Comparison of ENCODE assay signal across 17 cellular contexts in genomic region chr12:106040521-106040920, GRCh38.
DNase-seq lines count a peak whose midpoint lies in the region; ATAC-seq, FAIRE-seq and TF ChIP-seq lines count a peak whose summit lies in the region.
"Had no signal": no experiment of that assay in that cellular context is flagged by ENCODE, and none has a peak within 500 bp of the region (broad histone marks: within the 10 kb centered on the region; RNA-seq: fewer than 3 reads in every experiment).

No MANE protein-coding gene starts in this region.

- H2AK5ac ChIP-seq in IMR-90 (ENCODE audit: low read depth, low read length) (0 out of 2 replicates have a peak overlapping the region, but pooled peaks have one; percentile 21), H1 (ENCODE audit: low read depth, low read length) (0 out of 2 replicates have a peak overlapping the region, but pooled peaks have one; percentile 24), mesenchymal stem cell (ENCODE audit: low read length, severe bottlenecking) (peak overlapping the region; percentile 31)

- H2BK20ac ChIP-seq in IMR-90 (ENCODE audit: low read depth, low read length): no peak overlapping the region
- no peak overlapping the region for H2BK20ac ChIP-seq in H1 (ENCODE audit: low read length)

- H3K9me3 ChIP-seq in IMR-90 (ENCODE audit: control insufficient read depth, insufficient read depth, low read length): no peaks in the 10 kb centered on the region
- H3K9me3 ChIP-seq in H1 (ENCODE audit: insufficient read depth in 2 of 2, low read depth in 1 of 2, low read length in 1 of 2): no peaks in the 10 kb centered on the region
- H3K9me3 ChIP-seq in mesenchymal stem cell (ENCODE audit: control insufficient read depth, low read length): no peaks in the 10 kb centered on the region
- H3K9me3 ChIP-seq in heart right ventricle: no peaks in the 10 kb centered on the region

- no peak overlapping the region for H3K4ac ChIP-seq in IMR-90 (ENCODE audit: low read depth, low read length)
- no peak overlapping the region for H3K4ac ChIP-seq in H1 (replicated peaks; ENCODE audit: insufficient read length, low read depth, low read length)
- no peak overlapping the region for H3K4ac ChIP-seq in mesenchymal stem cell (ENCODE audit: low read depth in 1 of 2, low read length in 2 of 2)

- H3K27me3 ChIP-seq in IMR-90 (ENCODE audit: control insufficient read depth, insufficient read depth, low read length) (no peaks in the 10 kb centered on the region), H1 (replicated peaks in 1 of 4; ENCODE audit: control insufficient read depth in 3 of 4, extremely low read depth in 1 of 4, insufficient read depth in 3 of 4, low read length in 3 of 4) (no peaks in the 10 kb centered on the region; a peak in 1 of 7 replicates), mesenchymal stem cell (ENCODE audit: control insufficient read depth in 1 of 2, insufficient read depth in 1 of 2, low read length in 2 of 2) (peaks cover 0 to 3% of the 10 kb centered on the region in 2 experiments), heart right ventricle (no peaks in the 10 kb centered on the region)

- H2BK15ac ChIP-seq in IMR-90 (ENCODE audit: low read depth, low read length) (no peak overlapping the region), H1 (ENCODE audit: low read length) (no peak overlapping the region; the same call in 1 of the 2 replicates), mesenchymal stem cell (ENCODE audit: low read depth, poor library complexity, severe bottlenecking) (no peak overlapping the region)

- ATAC-seq in IMR-90 (ENCODE audit: low read depth): no peak
- no peak for ATAC-seq in heart right ventricle

- H4K8ac ChIP-seq in IMR-90 (ENCODE audit: low read depth in 2 of 2, low read length in 2 of 2): no peak overlapping the region
- no peak overlapping the region for H4K8ac ChIP-seq in H1 (ENCODE audit: extremely low read depth, insufficient read depth, low read length)
- no peak overlapping the region for H4K8ac ChIP-seq in mesenchymal stem cell (ENCODE audit: low read length)

- BruUV-seq in IMR-90 (replicated peaks; lab: Mats Ljungman, UMichigan): no TSS peak

- FAIRE-seq in H1 (lab: Jason Lieb, UNC): no peak
- FAIRE-seq in D721Med (lab: Jason Lieb, UNC): no peak
- FAIRE-seq: G401.6, GM12892 had no signal

- DNase-seq in IMR-90: no peak
- DNase-seq in H1 (ENCODE audit: low read depth in 1 of 2, low spot score in 2 of 2): no peak
- DNase-seq in mesenchymal stem cell: no peak
- DNase-seq in heart right ventricle: no peak
- DNase-seq in mucosa of gallbladder (ENCODE audit: low spot score): no peak
- DNase-seq in D721Med (ENCODE audit: insufficient read length, low spot score): no peak
- DNase-seq: C1 segment of cervical spinal cord; Calu3; CD4-positive, alpha-beta memory T cell; COR-L47; DMS153; DND-41; GOT3; H7; HCEC 1CT had no signal

- peaks cover 3% of the 10 kb centered on the region for H3K9me1 ChIP-seq in IMR-90 (ENCODE audit: insufficient read depth, low read length)

- H3K14ac ChIP-seq in IMR-90 (replicated peaks; ENCODE audit: low read depth, low read length): no peak overlapping the region
- no peak overlapping the region for H3K14ac ChIP-seq in H1 (ENCODE audit: insufficient read length)
- H3K14ac ChIP-seq in mesenchymal stem cell (ENCODE audit: low read length in 2 of 2): peak overlapping the region in 1 of 2 experiments; percentile 44

- TF ChIP-seq POLR2A in IMR-90 (IDR thresholded peaks at IDR 0.05; ENCODE audit: low read depth, low read length) (no peak), H1 (IDR thresholded peaks at IDR 0.05; ENCODE audit: control extremely low read depth in 1 of 2, low read depth in 2 of 2, low read length in 2 of 2) (no peak)

- in situ Hi-C loops in IMR-90 (cut with MboI; ENCODE audit: low sequenced_read_pairs): no loop called here

- no peak overlapping the region for H3K4me2 ChIP-seq in IMR-90 (ENCODE audit: low read depth, low read length)
- no peak overlapping the region for H3K4me2 ChIP-seq in H1 (ENCODE audit: insufficient read depth in 1 of 2, low read depth in 2 of 2, low read length in 2 of 2)
- no peak overlapping the region for H3K4me2 ChIP-seq in mesenchymal stem cell (ENCODE audit: low read length, poor library complexity, severe bottlenecking)

- no peaks in the 10 kb centered on the region for H3K79me1 ChIP-seq in IMR-90 (ENCODE audit: low read depth in 1 of 2, low read length in 2 of 2)
- no peaks in the 10 kb centered on the region for H3K79me1 ChIP-seq in H1 (ENCODE audit: low read depth, low read length)
- no peaks in the 10 kb centered on the region for H3K79me1 ChIP-seq in mesenchymal stem cell (replicated peaks; ENCODE audit: low read length, poor library complexity, severe bottlenecking)

- H2BK120ac ChIP-seq in IMR-90 (ENCODE audit: low read depth, low read length): no peak overlapping the region
- H2BK120ac ChIP-seq in H1 (replicated peaks; ENCODE audit: low read depth, low read length): no peak overlapping the region
- H2BK120ac ChIP-seq in mesenchymal stem cell (ENCODE audit: low read depth, low read length): no peak overlapping the region

- H3K9ac ChIP-seq in IMR-90 (ENCODE audit: low read depth, low read length) (no peak overlapping the region), H1 (replicated peaks in 1 of 4; ENCODE audit: extremely low read depth in 1 of 4, low read depth in 3 of 4, low read length in 3 of 4) (no peak overlapping the region), mesenchymal stem cell (ENCODE audit: low read length) (no peak overlapping the region)

- no peak overlapping the region for H3K56ac ChIP-seq in IMR-90 (ENCODE audit: extremely low read depth, insufficient read depth, low read length)
- no peak overlapping the region for H3K56ac ChIP-seq in H1 (replicated peaks; ENCODE audit: insufficient read length, low read depth, low read length)

- intact Hi-C loops in IMR-90 (cut with micrococcal nuclease) (no loop called here), heart right ventricle (cut with DNase I) (no loop called here)

- H3K36me3 ChIP-seq in IMR-90 (ENCODE audit: control insufficient read depth, insufficient read depth, low read length) (no peaks in the 10 kb centered on the region), H1 (ENCODE audit: control insufficient read depth in 2 of 4, insufficient read depth in 4 of 4, low read length in 3 of 4) (no peaks in the 10 kb centered on the region), mesenchymal stem cell (ENCODE audit: control insufficient read depth in 1 of 2, insufficient read depth in 2 of 2, low read depth in 1 of 2, low read length in 2 of 2) (no peaks in the 10 kb centered on the region), heart right ventricle (no peaks in the 10 kb centered on the region)

- dilution Hi-C loops in IMR-90 (cut with HindIII; ENCODE audit: low sequenced_read_pairs, unreplicated experiment): no loop called here

- WGBS in IMR-90 (ENCODE audit: extremely low coverage in 2 of 2, insufficient read length in 1 of 2), 2 experiments: 100% methylated on average over 2 of the region's 7 CpGs; no CpG with 5 or more reads in 1 of the 2 experiments
- WGBS in H1 (ENCODE audit: extremely low coverage in 1 of 2, insufficient coverage in 1 of 2, insufficient read length in 1 of 2, insufficient replicate concordance in 2 of 2, low coverage in 1 of 2, low lambda C conversion rate in 2 of 2, missing lambda C conversion rate in 1 of 2), 2 experiments: 95% methylated on average over 7 of the region's 7 CpGs; no CpG with 5 or more reads in 1 of the 2 experiments
- 96% methylated on average over 7 of the region's 7 CpGs for WGBS in mesenchymal stem cell
- 94 to 98% methylated on average over 7 of the region's 7 CpGs for WGBS in heart right ventricle, 2 donors

- H2BK12ac ChIP-seq in H1 (ENCODE audit: low read depth, low read length) (no peak overlapping the region), mesenchymal stem cell (ENCODE audit: low read length in 2 of 2) (peak overlapping the region; percentile 43 to 49)

- TF ChIP-seq CTCF in IMR-90 (conservative IDR thresholded peaks at IDR 0.05; ENCODE audit: low read depth, low read length) (no peak), H1 (IDR thresholded peaks at IDR 0.05; ENCODE audit: control extremely low read depth in 1 of 3, insufficient read depth in 1 of 3, low read depth in 1 of 3, low read length in 3 of 3) (no peak), heart right ventricle (IDR thresholded peaks at IDR 0.05) (no peak), D721Med (IDR thresholded peaks at IDR 0.05; ENCODE audit: insufficient read depth, missing control alignments) (no peak)

- no peak overlapping the region for H4K91ac ChIP-seq in IMR-90 (ENCODE audit: insufficient read depth, low read depth, low read length)
- no peak overlapping the region for H4K91ac ChIP-seq in H1 (replicated peaks; ENCODE audit: insufficient read length, low read length)
- no peak overlapping the region for H4K91ac ChIP-seq in mesenchymal stem cell (ENCODE audit: low read length)

- H3K23ac ChIP-seq in IMR-90 (ENCODE audit: low read depth, low read length): no peak overlapping the region
- no peak overlapping the region for H3K23ac ChIP-seq in H1 (ENCODE audit: insufficient read length)
- no peak overlapping the region for H3K23ac ChIP-seq in mesenchymal stem cell (ENCODE audit: low read length in 2 of 2)

- H3K27ac ChIP-seq in IMR-90 (ENCODE audit: insufficient read depth, low read length): no peak overlapping the region
- no peak overlapping the region for H3K27ac ChIP-seq in H1 (ENCODE audit: low read depth, low read length)
- no peak overlapping the region for H3K27ac ChIP-seq in mesenchymal stem cell (ENCODE audit: low read length, poor library complexity, severe bottlenecking)
- no peak overlapping the region for H3K27ac ChIP-seq in heart right ventricle

- H3K4me3 ChIP-seq in IMR-90 (ENCODE audit: insufficient read depth, low read depth, low read length): no peak overlapping the region
- no peak overlapping the region for H3K4me3 ChIP-seq in H1 (ENCODE audit: extremely low read depth in 1 of 4, insufficient read depth in 2 of 4, low read depth in 3 of 4, low read length in 4 of 4)
- H3K4me3 ChIP-seq in mesenchymal stem cell (ENCODE audit: insufficient read depth in 1 of 2, low read depth in 1 of 2, low read length in 2 of 2): no peak overlapping the region
- no peak overlapping the region for H3K4me3 ChIP-seq in heart right ventricle

- POLR2A ChIA-PET in IMR-90 (lab: Charles Lee; ENCODE audit: unreplicated experiment) (no interaction called here), H1 (lab: Charles Lee; ENCODE audit: partially characterized antibody) (no interaction called here)

- H4K20me1 ChIP-seq in IMR-90 (ENCODE audit: insufficient read depth, low read length): no peaks in the 10 kb centered on the region
- H4K20me1 ChIP-seq in H1 (replicated peaks in 1 of 2; ENCODE audit: control insufficient read depth in 1 of 2, insufficient read depth in 2 of 2, low read length in 2 of 2): no peaks in the 10 kb centered on the region

- TF ChIP-seq EP300 in H1 (IDR thresholded peaks at IDR 0.05; ENCODE audit: borderline replicate concordance in 1 of 2, low read depth in 2 of 2, low read length in 2 of 2): no peak

- no peaks in the 10 kb centered on the region for H3K4me1 ChIP-seq in IMR-90 (ENCODE audit: control insufficient read depth, insufficient read depth, low read length)
- H3K4me1 ChIP-seq in H1 (replicated peaks in 1 of 4; ENCODE audit: control insufficient read depth in 3 of 4, insufficient read depth in 4 of 4, low read length in 3 of 4): peaks cover 0 to 2% (median 1%) of the 10 kb centered on the region in 4 experiments; a peak in 4 of 7 replicates
- H3K4me1 ChIP-seq in mesenchymal stem cell (ENCODE audit: control insufficient read depth, insufficient read depth, low read depth, low read length): peaks cover 11% of the 10 kb centered on the region
- peaks cover 0 to 11% (median 0%) of the 10 kb centered on the region in 9 donors for H3K4me1 ChIP-seq in heart right ventricle

- H3K79me2 ChIP-seq in H1 (ENCODE audit: control insufficient read depth in 1 of 2, insufficient read depth in 2 of 2, low read length in 2 of 2): no peaks in the 10 kb centered on the region

- H2AFZ ChIP-seq in IMR-90 (replicated peaks; ENCODE audit: low read length, poor library complexity) (no peak overlapping the region), H1 (ENCODE audit: low read length) (no peak overlapping the region), mesenchymal stem cell (ENCODE audit: low read depth, low read length) (no peak overlapping the region)

- TF ChIP-seq RAD21 in IMR-90 (IDR thresholded peaks at IDR 0.05; ENCODE audit: low read length) (no peak), H1 (IDR thresholded peaks at IDR 0.05 in 1 of 2, conservative IDR thresholded peaks at IDR 0.05 in 1 of 2; ENCODE audit: low read depth in 2 of 2, low read length in 2 of 2) (no peak)

- H3K23me2 ChIP-seq in H1 (ENCODE audit: low read depth, low read length): no peaks in the 10 kb centered on the region; the same call in 1 of the 2 replicates

- H2BK5ac ChIP-seq in IMR-90 (ENCODE audit: low read depth, low read length, poor library complexity, severe bottlenecking) (no peak overlapping the region), H1 (ENCODE audit: low read depth, low read length) (no peak overlapping the region), mesenchymal stem cell (ENCODE audit: low read depth, low read length, poor library complexity, severe bottlenecking) (no peak overlapping the region)

- H3K18ac ChIP-seq in IMR-90 (ENCODE audit: low read depth, low read length) (no peak overlapping the region), H1 (ENCODE audit: extremely low read depth, low read length) (0 out of 2 replicates have a peak overlapping the region, but pooled peaks have one; percentile 19), mesenchymal stem cell (ENCODE audit: low read depth in 1 of 2, low read length in 2 of 2) (peak overlapping the region in 1 of 2 experiments; percentile 16)

- CTCF ChIA-PET in IMR-90 (lab: Yijun Ruan, JAX): no interaction called here
- CTCF ChIA-PET in H1 (lab: Charles Lee; ENCODE audit: partially characterized antibody): no interaction called here

- no peak overlapping the region for H2AK9ac ChIP-seq in IMR-90 (replicated peaks; ENCODE audit: low read depth, low read length, poor library complexity)

- no peak overlapping the region for H4K5ac ChIP-seq in IMR-90 (ENCODE audit: low read depth, low read length)
- H4K5ac ChIP-seq in H1 (ENCODE audit: insufficient read length, low read depth, low read length): no peak overlapping the region
